8 cellular contexts compared by ENCODE assay signal in genomic region chr14:75980856-75981255, GRCh38. TPM values are rescaled to one million over a fixed set of nuclear protein-coding genes. Genes with fewer than 3 reads are reported as not detected.
A peak's percentile ranks its signal among the peaks of the same experiment; 100 is the strongest.
DNase-seq lines count a peak whose midpoint lies in the region; ATAC-seq, FAIRE-seq and TF ChIP-seq lines count a peak whose summit lies in the region.

No MANE protein-coding gene starts in this region.

- H3K9me3 Mint-ChIP-seq in CD8-positive, alpha-beta T cell = no peaks in the 10 kb centered on the region

- H3K27me3 Mint-ChIP-seq in CD8-positive, alpha-beta T cell (ENCODE audit: low read depth) = no peaks in the 10 kb centered on the region

- peaks cover 25% of the 10 kb centered on the region for H3K4me1 ChIP-seq in CD8-positive, alpha-beta T cell (ENCODE audit: insufficient read depth, low read length)
- H3K4me1 ChIP-seq in esophagus (ENCODE audit: control insufficient read depth in 2 of 2, insufficient read depth in 2 of 2, low read length in 1 of 2) = peaks cover 5 to 13% of the 10 kb centered on the region in 2 donors
- peaks cover 15 to 39% (median 31%) of the 10 kb centered on the region in 3 donors for H3K4me1 ChIP-seq in pancreas

- H3K27ac ChIP-seq in CD8-positive, alpha-beta T cell (ENCODE audit: low read depth, low read length) = no peak overlapping the region
- peak overlapping the region; percentile 87 to 92 for H3K27ac ChIP-seq in esophagus (ENCODE audit: low read depth in 2 of 2, low read length in 1 of 2)
- H3K27ac ChIP-seq in pancreas = peak overlapping the region in 3 of 4 donors; percentile 97 to 99 (median 99)

- no peaks in the 10 kb centered on the region for H3K27me3 ChIP-seq in CD8-positive, alpha-beta T cell (ENCODE audit: insufficient read depth, low read length)
- H3K27me3 ChIP-seq in esophagus (ENCODE audit: control insufficient read depth in 1 of 2, insufficient read depth in 2 of 2, low read length in 2 of 2) (no peaks in the 10 kb centered on the region), pancreas (no peaks in the 10 kb centered on the region)

- H3K27ac Mint-ChIP-seq in CD8-positive, alpha-beta T cell = no peak overlapping the region

- no peaks in the 10 kb centered on the region for H3K36me3 ChIP-seq in CD8-positive, alpha-beta T cell (ENCODE audit: insufficient read depth, low read length)
- no peaks in the 10 kb centered on the region for H3K36me3 ChIP-seq in esophagus (ENCODE audit: control insufficient read depth in 2 of 2, insufficient read depth in 2 of 2, low read length in 1 of 2)
- H3K36me3 ChIP-seq in pancreas = no peaks in the 10 kb centered on the region

- H3K9me3 ChIP-seq in CD8-positive, alpha-beta T cell (ENCODE audit: low read length) = no peaks in the 10 kb centered on the region
- H3K9me3 ChIP-seq in esophagus (ENCODE audit: control insufficient read depth in 2 of 2, insufficient read depth in 1 of 2, low read depth in 1 of 2, low read length in 1 of 2) (no peaks in the 10 kb centered on the region), pancreas (no peaks in the 10 kb centered on the region)

- H3K4me3 ChIP-seq in CD8-positive, alpha-beta T cell (ENCODE audit: low read depth, low read length) = no peak overlapping the region
- H3K4me3 ChIP-seq in esophagus (ENCODE audit: low read depth in 1 of 2, low read length in 2 of 2) (peak overlapping the region in 1 of 2 donors; percentile 82), pancreas (peak overlapping the region in 3 of 4 donors; percentile 58 to 80 (median 69))

- no peaks in the 10 kb centered on the region for H3K36me3 Mint-ChIP-seq in CD8-positive, alpha-beta T cell

- H3K4me1 Mint-ChIP-seq in CD8-positive, alpha-beta T cell (ENCODE audit: low read depth) = peaks cover 48% of the 10 kb centered on the region

- CTCF ChIA-PET in CD8-positive, alpha-beta T cell (lab: Charles Lee) = interaction anchor here (2.6 to 8.9 kb wide), 4 partner anchors 12 to 272 kb away, joined by 7 to 162 read pairs (median 72); no protein-coding TSS in a partner anchor

- 41 to 43% methylated on average over 8 of the region's 8 CpGs for WGBS in esophagus, 2 donors
- WGBS in pancreas, 2 donors = 19 to 28% methylated on average over 8 of the region's 8 CpGs

- FAIRE-seq in pancreas (lab: Jason Lieb, UNC) = no peak

- TF ChIP-seq CTCF in CD8-positive, alpha-beta T cell (IDR thresholded peaks at IDR 0.05) = no peak
- no peak for TF ChIP-seq CTCF in pancreas (IDR thresholded peaks at IDR 0.05)

- ATAC-seq in CD8-positive, alpha-beta T cell = no peak
- ATAC-seq in pancreas (peak; percentile 6 to 14 (median 14)), GM19467 (IDR thresholded peaks at IDR 0.05; ENCODE audit: unreplicated experiment) (no peak), HG03378 (IDR thresholded peaks at IDR 0.05; ENCODE audit: unreplicated experiment) (no peak)

- peak overlapping the region; percentile 82 for H3K4me3 Mint-ChIP-seq in CD8-positive, alpha-beta T cell

- POLR2A ChIA-PET in CD8-positive, alpha-beta T cell (lab: Charles Lee) = no interaction called here

- intact Hi-C loops in CD8-positive, alpha-beta T cell (cut with DNase I, micrococcal nuclease) = loop anchor here (5.0 to 10.0 kb wide), 8 partner anchors 834 to 1896 kb away; partner anchors contain the start of genes ACYP1 (in 1 of the 2), AHSA1 (in 1 of the 2), ALDH6A1 (in 1 of the 2) and ANGEL1 (in 1 of the 2)
- intact Hi-C loops in pancreas (cut with DNase I) = loop anchor here in 2 of 3 donors (5.0 kb wide), 1 partner anchor 274 kb away; no protein-coding TSS in a partner anchor

- DNase-seq in CD8-positive, alpha-beta T cell = no peak
- DNase-seq in NCI-H69 (lab: John Stamatoyannopoulos, UW) (peak; percentile 36), pancreas (peak; percentile 41 to 73 (median 56)), Kasumi-1 (lab: John Stamatoyannopoulos, UW) (no peak), NCI-H2196 (lab: John Stamatoyannopoulos, UW; ENCODE audit: unreplicated experiment) (no peak)

RNA-seq across cellular contexts. Expression of gene TGFB3, which starts 0.9 kb away (rescaled TPM):
- total RNA-seq in CD8-positive, alpha-beta T cell = 1 to 10 TPM; 6.9 TPM
- polyA plus RNA-seq in esophagus (1 to 10 TPM; 2.8 to 3.9 TPM), pancreas (10 to 100 TPM; 22.3 to 25.7 TPM)
- total RNA-seq in pancreas = 10 to 100 TPM; 11.6 to 57.2 (median 42.2) TPM

RNA-seq across cellular contexts. Expression of gene IFT43, which starts 4.7 kb away (rescaled TPM):
- 1 to 10 TPM; 9.0 to 10.0 TPM for total RNA-seq in CD8-positive, alpha-beta T cell
- polyA plus RNA-seq in esophagus (10 to 100 TPM; 25.2 to 27.7 TPM), pancreas (10 to 100 TPM; 43.2 to 46.3 TPM)
- 10 to 100 TPM; 11.4 to 19.3 (median 14.2) TPM for total RNA-seq in pancreas

Comparison
In these comparisons a context has a peak if more than half of its experiments do, and no peak if none do; other contexts are left out.
1. ATAC-seq: peak in pancreas (4 of 4); none in CD8-positive, alpha-beta T cell (single experiment), GM19467 (single experiment) and HG03378 (single experiment).
2. DNase-seq: peak in NCI-H69 (single experiment) and pancreas (6 of 6); none in CD8-positive, alpha-beta T cell (0 of 7), Kasumi-1 (0 of 2) and NCI-H2196 (single experiment).